8 cellular contexts compared by ENCODE assay signal in genomic region chr16:31876955-31877828, GRCh38. TPM values are rescaled to one million over a fixed set of nuclear protein-coding genes. Genes with fewer than 3 reads are reported as not detected.
DNase-seq lines count a peak whose midpoint lies in the region; ATAC-seq and TF ChIP-seq lines count a peak whose summit lies in the region.

No MANE protein-coding gene starts in this region.

- peaks cover 80% of the 10 kb centered on the region for H3K4me1 Mint-ChIP-seq in activated T-cell treated with anti-CD3 and anti-CD28 coated beads, Interleukin-2, amount 50 U/mL, for 72 hours (ENCODE audit: low read depth)

- ATAC-seq in GM21390 (IDR thresholded peaks at IDR 0.05; ENCODE audit: unreplicated experiment) (peak; percentile 58), left ventricle myocardium superior (no peak)
- ATAC-seq in activated T-cell treated with anti-CD3 and anti-CD28 coated beads, Interleukin-2, amount 50 U/mL, for 72 hours (replicated peaks in 1 of 2): peak; percentile 69 to 72

- peak overlapping the region; percentile 85 for H3K4me2 ChIP-seq in hepatocyte

- no peaks in the 10 kb centered on the region for H3K9me2 ChIP-seq in hepatocyte (replicated peaks; ENCODE audit: insufficient read depth)

- H3K36me3 ChIP-seq in hepatocyte (replicated peaks; ENCODE audit: insufficient read depth, low read depth) (no peaks in the 10 kb centered on the region), stomach smooth muscle (ENCODE audit: control insufficient read depth in 2 of 2, insufficient read depth in 2 of 2, low read length in 2 of 2) (no peaks in the 10 kb centered on the region)

- H3K4me3 ChIP-seq in hepatocyte (no peak overlapping the region), stomach smooth muscle (ENCODE audit: low read length in 2 of 2) (peak overlapping the region in 1 of 2 donors; percentile 5)

- H3K27ac ChIP-seq in hepatocyte: peak overlapping the region; percentile 98
- peak overlapping the region; percentile 66 for H3K27ac ChIP-seq in stomach smooth muscle (ENCODE audit: low read length)

- intact Hi-C loops in left ventricle myocardium superior (cut with micrococcal nuclease): loop anchor here (10.0 kb wide), 1 partner anchor 412 kb away; no protein-coding TSS in a partner anchor

- DNase-seq in Daoy (ENCODE audit: low read depth) (peak; percentile 82), HK-2 (ENCODE audit: unreplicated experiment) (peak; percentile 24), hepatocyte (ENCODE audit: low spot score) (peak; percentile 63), left ventricle myocardium superior (no peak), NCI-H2171 (lab: John Stamatoyannopoulos, UW) (no peak)
- DNase-seq in activated T-cell treated with anti-CD3 and anti-CD28 coated beads, Interleukin-2, amount 50 U/mL, for 72 hours: peak; percentile 76 to 79

- 68% methylated on average over 5 of the region's 5 CpGs for WGBS in hepatocyte (ENCODE audit: low lambda C conversion rate, missing lambda C conversion rate)

- peaks cover 3% of the 10 kb centered on the region for H4K20me1 ChIP-seq in hepatocyte (ENCODE audit: insufficient read depth, poor library complexity, severe bottlenecking)

- peaks cover 31% of the 10 kb centered on the region for H3K4me1 ChIP-seq in hepatocyte (ENCODE audit: insufficient read depth)
- peaks cover 34% of the 10 kb centered on the region for H3K4me1 ChIP-seq in stomach smooth muscle (ENCODE audit: control insufficient read depth, insufficient read depth, low read length)

- H3K9me3 Mint-ChIP-seq in activated T-cell treated with anti-CD3 and anti-CD28 coated beads, Interleukin-2, amount 50 U/mL, for 72 hours: peaks cover 2 to 3% of the 10 kb centered on the region in 2 donors

- H3K27ac Mint-ChIP-seq in activated T-cell treated with anti-CD3 and anti-CD28 coated beads, Interleukin-2, amount 50 U/mL, for 72 hours: peak overlapping the region; percentile 100

- TF ChIP-seq CTCF in hepatocyte (IDR thresholded peaks at IDR 0.05; ENCODE audit: poor library complexity): no peak

- H3K36me3 Mint-ChIP-seq in activated T-cell treated with anti-CD3 and anti-CD28 coated beads, Interleukin-2, amount 50 U/mL, for 72 hours (ENCODE audit: insufficient read depth in 2 of 2): peaks cover 49 to 67% of the 10 kb centered on the region in 2 donors

- H3K9me3 ChIP-seq in hepatocyte (ENCODE audit: low read depth) (no peaks in the 10 kb centered on the region), stomach smooth muscle (ENCODE audit: control insufficient read depth in 2 of 2, low read length in 2 of 2) (no peaks in the 10 kb centered on the region)

- no peak overlapping the region for H2AFZ ChIP-seq in hepatocyte

- H3K9ac ChIP-seq in stomach smooth muscle (ENCODE audit: low read length in 2 of 2): peak overlapping the region; percentile 43 to 64

- H3K4me3 Mint-ChIP-seq in activated T-cell treated with anti-CD3 and anti-CD28 coated beads, Interleukin-2, amount 50 U/mL, for 72 hours: peak overlapping the region; percentile 98 to 99

- H3K27me3 Mint-ChIP-seq in activated T-cell treated with anti-CD3 and anti-CD28 coated beads, Interleukin-2, amount 50 U/mL, for 72 hours (ENCODE audit: low read depth): no peaks in the 10 kb centered on the region

- no peaks in the 10 kb centered on the region for H3K27me3 ChIP-seq in hepatocyte
- no peaks in the 10 kb centered on the region for H3K27me3 ChIP-seq in stomach smooth muscle (ENCODE audit: control insufficient read depth in 1 of 2, insufficient read depth in 2 of 2, low read length in 2 of 2)

- peaks cover 79% of the 10 kb centered on the region for H3K79me2 ChIP-seq in hepatocyte

RNA-seq across cellular contexts. Expression of gene ZNF267, which starts 3.6 kb away (rescaled TPM):
- 20.8 and 23.2 TPM in 2 replicates for total RNA-seq in Daoy (2014; rRNA removed; shearing (Covaris generic))
- 100 to 1,000 TPM; 151 to 156 TPM for total RNA-seq in activated T-cell treated with anti-CD3 and anti-CD28 coated beads, Interleukin-2, amount 50 U/mL, for 72 hours
- total RNA-seq in hepatocyte: 14.6 and 18.2 TPM in 2 replicates
- 5.5 and 6.4 TPM in 2 replicates for polyA plus RNA-seq in hepatocyte
- 5.2 TPM for total RNA-seq in left ventricle myocardium superior

Comparison
In these comparisons a context has a peak if more than half of its experiments do, and no peak if none do; other contexts are left out.
1. DNase-seq: peak in Daoy (single experiment), HK-2 (single experiment), activated T-cell treated with anti-CD3 and anti-CD28 coated beads, Interleukin-2, amount 50 U/mL, for 72 hours (2 of 2) and hepatocyte (single experiment); none in left ventricle myocardium superior (single experiment) and NCI-H2171 (single experiment).